11 cellular contexts compared by ENCODE assay signal in the genomic region with DNA sequence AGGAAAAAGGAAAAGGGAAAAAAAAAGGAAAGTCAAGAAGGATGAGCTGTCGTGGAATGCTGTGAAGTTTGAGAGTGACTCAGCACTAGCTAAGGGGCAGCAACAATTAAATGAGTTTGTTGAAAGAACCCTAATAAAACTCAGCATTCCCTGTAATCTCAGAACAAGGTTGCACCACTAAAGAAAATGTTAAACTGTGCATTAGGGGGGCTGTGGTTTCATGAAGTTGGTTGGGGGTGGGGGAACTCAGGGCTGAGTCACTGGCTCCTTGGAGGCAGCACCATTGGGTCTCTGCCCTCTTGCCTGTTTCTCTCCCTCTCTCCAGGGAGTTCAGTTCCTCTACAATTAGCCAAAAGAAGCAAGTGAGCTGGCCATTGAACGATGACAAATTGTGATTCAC.
DNase-seq lines count a peak whose midpoint lies in the region; ATAC-seq and TF ChIP-seq lines count a peak whose summit lies in the region.
"Had no signal": no experiment of that assay in that cellular context is flagged by ENCODE, and none has a peak within 500 bp of the region (broad histone marks: within the 10 kb centered on the region; RNA-seq: fewer than 3 reads in every experiment).

No MANE protein-coding gene starts in this region.

- H3K9me3 Mint-ChIP-seq in activated naive CD8-positive, alpha-beta T cell treated with anti-CD3 and anti-CD28 coated beads, Interleukin-2, amount 50 U/mL, for 24 hours, result no peaks in the 10 kb centered on the region

- H3K36me3 ChIP-seq in HCT116 (ENCODE audit: control insufficient read depth in 1 of 2, insufficient read depth in 2 of 2, low read length in 2 of 2) (peaks cover 6 to 46% of the 10 kb centered on the region in 2 experiments; a peak in 3 of 4 replicates), left ventricle myocardium inferior (no peaks in the 10 kb centered on the region), BE2C (no peaks in the 10 kb centered on the region)
- H3K36me3 ChIP-seq: upper lobe of right lung had no signal

- H3K9me2 ChIP-seq in HCT116 (ENCODE audit: insufficient read depth), result no peaks in the 10 kb centered on the region

- TF ChIP-seq POLR2A in HCT116 (IDR thresholded peaks at IDR 0.05; ENCODE audit: borderline replicate concordance, extremely low read depth, insufficient read depth, insufficient read length), result no peak
- TF ChIP-seq POLR2A in GM18505 (IDR thresholded peaks at IDR 0.05; ENCODE audit: borderline replicate concordance, extremely low read depth, insufficient read depth, insufficient read length), result no peak

- H3K4me2 ChIP-seq in HCT116 (ENCODE audit: low read length), result peak overlapping the region; percentile 73

- POLR2A ChIA-PET in HCT116 (lab: Charles Lee), result interaction anchor here (0.7 to 4.6 kb wide), 15 partner anchors 9 to 90 kb away, joined by 3 to 30 read pairs (median 8); no protein-coding TSS in a partner anchor

- H3K27me3 ChIP-seq in HCT116 (ENCODE audit: insufficient read depth, low read length), result no peaks in the 10 kb centered on the region
- H3K27me3 ChIP-seq in left ventricle myocardium inferior (ENCODE audit: low read depth), result no peaks in the 10 kb centered on the region
- 0 out of 2 replicates have a peak, but pooled peaks cover 4% of the 10 kb centered on the region for H3K27me3 ChIP-seq in BE2C
- H3K27me3 ChIP-seq: upper lobe of right lung had no signal

- BruUV-seq in HCT116 (replicated peaks; lab: Mats Ljungman, UMichigan), result no TSS peak

- H3K4me3 Mint-ChIP-seq in activated naive CD8-positive, alpha-beta T cell treated with anti-CD3 and anti-CD28 coated beads, Interleukin-2, amount 50 U/mL, for 24 hours, result no peak overlapping the region

- H3K4me1 Mint-ChIP-seq in activated naive CD8-positive, alpha-beta T cell treated with anti-CD3 and anti-CD28 coated beads, Interleukin-2, amount 50 U/mL, for 24 hours, result no peaks in the 10 kb centered on the region

- H4K20me1 ChIP-seq in HCT116 (ENCODE audit: insufficient read depth), result no peaks in the 10 kb centered on the region

- intact Hi-C loops in HCT116 (cut with micrococcal nuclease), result loop anchor here (5.0 kb wide), 1 partner anchor 43 kb away; no protein-coding TSS in a partner anchor
- intact Hi-C loops in left ventricle myocardium inferior (cut with micrococcal nuclease), result no loop called here

- H2AFZ ChIP-seq in HCT116 (ENCODE audit: low read depth, low read length, poor library complexity, severe bottlenecking), result no peak overlapping the region

- RAD21 ChIA-PET in HCT116 (lab: Charles Lee; ENCODE audit: low non-redundant PET in 1 of 2, low total read pairs in 2 of 2, uncharacterized antibody in 2 of 2, unreplicated experiment in 2 of 2), result interaction anchor here (0.7 to 1.0 kb wide), 2 partner anchors 13 to 14 kb away, joined by 3 to 4 read pairs; no protein-coding TSS in a partner anchor

- peak; percentile 47; the same call in 1 of the 2 replicates for TF ChIP-seq RAD21 in HCT116 (IDR thresholded peaks at IDR 0.05; ENCODE audit: low read depth)

- H3K4me3 ChIP-seq in HCT116 (replicated peaks in 1 of 2; ENCODE audit: low read depth in 1 of 2, low read length in 2 of 2) (peak overlapping the region; percentile 10 to 35; a peak in 3 of 4 replicates), left ventricle myocardium inferior (no peak overlapping the region), BE2C (ENCODE audit: low read depth, low read length) (no peak overlapping the region)
- H3K4me3 ChIP-seq: K562, upper lobe of right lung had no signal

- no peak for TF ChIP-seq CTCF in HCT116 (IDR thresholded peaks at IDR 0.05 in 2 of 3, conservative IDR thresholded peaks at IDR 0.05 in 1 of 3; ENCODE audit: borderline replicate concordance in 1 of 3, insufficient read depth in 1 of 3, low read depth in 2 of 3, low read length in 2 of 3)
- TF ChIP-seq CTCF in left ventricle myocardium inferior (IDR thresholded peaks at IDR 0.05; ENCODE audit: borderline replicate concordance), result no peak
- TF ChIP-seq CTCF in BE2C (IDR thresholded peaks at IDR 0.05; ENCODE audit: low read depth, low read length), result no peak

- H3K36me3 Mint-ChIP-seq in activated naive CD8-positive, alpha-beta T cell treated with anti-CD3 and anti-CD28 coated beads, Interleukin-2, amount 50 U/mL, for 24 hours (ENCODE audit: low read depth), result no peaks in the 10 kb centered on the region

- DNase-seq in HCT116 (ENCODE audit: low read depth, low spot score), result peak; percentile 92
- no peak for DNase-seq in left ventricle myocardium inferior
- DNase-seq in substantia nigra (lab: John Stamatoyannopoulos, UW), result peak in 4 of 49 donors; percentile 18 to 36 (median 30)
- no peak for DNase-seq in NOMO-1 treated with DMSO at 0.1 percent for 48 hours (lab: John Stamatoyannopoulos, UW; ENCODE audit: unreplicated experiment)
- no peak for DNase-seq in BE2C
- DNase-seq in activated naive CD8-positive, alpha-beta T cell treated with anti-CD3 and anti-CD28 coated beads, Interleukin-2, amount 50 U/mL, for 24 hours, result no peak
- DNase-seq: stimulated activated CD4-positive, alpha-beta T cell treated with anti-CD3 and anti-CD28 coated beads, Interleukin-15, amount 100 ng/mL, for 24 hours; upper lobe of right lung had no signal

- ATAC-seq in HCT116, result peak; percentile 84
- no peak for ATAC-seq in GM18505 (IDR thresholded peaks at IDR 0.05; ENCODE audit: unreplicated experiment)
- ATAC-seq in activated naive CD8-positive, alpha-beta T cell treated with anti-CD3 and anti-CD28 coated beads, Interleukin-2, amount 50 U/mL, for 24 hours, result no peak
- ATAC-seq: K562, upper lobe of right lung had no signal

- H3K4me1 ChIP-seq in HCT116 (ENCODE audit: control insufficient read depth in 1 of 2, insufficient read depth in 2 of 2, low read length in 2 of 2) (peaks cover 79 to 100% of the 10 kb centered on the region in 2 experiments), left ventricle myocardium inferior (peaks cover 15% of the 10 kb centered on the region), BE2C (no peaks in the 10 kb centered on the region)
- H3K4me1 ChIP-seq: upper lobe of right lung had no signal

- H3K27ac ChIP-seq in HCT116 (ENCODE audit: low read depth, low read length) (peak overlapping the region; percentile 97), angular gyrus (ENCODE audit: low read depth, low read length) (peak overlapping the region; percentile 69), left ventricle myocardium inferior (replicated peaks) (peak overlapping the region; percentile 31), substantia nigra (ENCODE audit: low read depth, low read length, poor library complexity, severe bottlenecking) (peak overlapping the region; percentile 51)
- H3K27ac ChIP-seq: upper lobe of right lung had no signal

- no peak overlapping the region for H3K27ac Mint-ChIP-seq in activated naive CD8-positive, alpha-beta T cell treated with anti-CD3 and anti-CD28 coated beads, Interleukin-2, amount 50 U/mL, for 24 hours

- CTCF ChIA-PET in HCT116 (lab: Charles Lee), result interaction anchor here (1.1 to 3.0 kb wide), 2 partner anchors 21 to 22 kb away, joined by 3 to 10 read pairs; no protein-coding TSS in a partner anchor

- peaks cover 7% of the 10 kb centered on the region for H3K27me3 Mint-ChIP-seq in activated naive CD8-positive, alpha-beta T cell treated with anti-CD3 and anti-CD28 coated beads, Interleukin-2, amount 50 U/mL, for 24 hours

- peaks cover 100% of the 10 kb centered on the region for H3K79me2 ChIP-seq in HCT116 (ENCODE audit: insufficient read depth, low read length)

- H3K9me3 ChIP-seq in HCT116 (ENCODE audit: control insufficient read depth in 1 of 2, insufficient read depth in 1 of 2, low read depth in 1 of 2, low read length in 2 of 2), result no peaks in the 10 kb centered on the region
- H3K9me3 ChIP-seq in left ventricle myocardium inferior (replicated peaks), result peaks cover 5% of the 10 kb centered on the region
- no peaks in the 10 kb centered on the region for H3K9me3 ChIP-seq in BE2C
- H3K9me3 ChIP-seq: upper lobe of right lung had no signal

- H3K9ac ChIP-seq in HCT116 (ENCODE audit: low read length), result peak overlapping the region; percentile 67

TF ChIP-seq in HCT116, 20 proteins besides CTCF, POLR2A, EP300 and RAD21 (continues in another document):
- TF ChIP-seq, protein P1, sequence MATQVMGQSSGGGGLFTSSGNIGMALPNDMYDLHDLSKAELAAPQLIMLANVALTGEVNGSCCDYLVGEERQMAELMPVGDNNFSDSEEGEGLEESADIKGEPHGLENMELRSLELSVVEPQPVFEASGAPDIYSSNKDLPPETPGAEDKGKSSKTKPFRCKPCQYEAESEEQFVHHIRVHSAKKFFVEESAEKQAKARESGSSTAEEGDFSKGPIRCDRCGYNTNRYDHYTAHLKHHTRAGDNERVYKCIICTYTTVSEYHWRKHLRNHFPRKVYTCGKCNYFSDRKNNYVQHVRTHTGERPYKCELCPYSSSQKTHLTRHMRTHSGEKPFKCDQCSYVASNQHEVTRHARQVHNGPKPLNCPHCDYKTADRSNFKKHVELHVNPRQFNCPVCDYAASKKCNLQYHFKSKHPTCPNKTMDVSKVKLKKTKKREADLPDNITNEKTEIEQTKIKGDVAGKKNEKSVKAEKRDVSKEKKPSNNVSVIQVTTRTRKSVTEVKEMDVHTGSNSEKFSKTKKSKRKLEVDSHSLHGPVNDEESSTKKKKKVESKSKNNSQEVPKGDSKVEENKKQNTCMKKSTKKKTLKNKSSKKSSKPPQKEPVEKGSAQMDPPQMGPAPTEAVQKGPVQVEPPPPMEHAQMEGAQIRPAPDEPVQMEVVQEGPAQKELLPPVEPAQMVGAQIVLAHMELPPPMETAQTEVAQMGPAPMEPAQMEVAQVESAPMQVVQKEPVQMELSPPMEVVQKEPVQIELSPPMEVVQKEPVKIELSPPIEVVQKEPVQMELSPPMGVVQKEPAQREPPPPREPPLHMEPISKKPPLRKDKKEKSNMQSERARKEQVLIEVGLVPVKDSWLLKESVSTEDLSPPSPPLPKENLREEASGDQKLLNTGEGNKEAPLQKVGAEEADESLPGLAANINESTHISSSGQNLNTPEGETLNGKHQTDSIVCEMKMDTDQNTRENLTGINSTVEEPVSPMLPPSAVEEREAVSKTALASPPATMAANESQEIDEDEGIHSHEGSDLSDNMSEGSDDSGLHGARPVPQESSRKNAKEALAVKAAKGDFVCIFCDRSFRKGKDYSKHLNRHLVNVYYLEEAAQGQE (IDR thresholded peaks at IDR 0.05; ENCODE audit: low read depth), result no peak
- TF ChIP-seq CBX3 (IDR thresholded peaks at IDR 0.05; ENCODE audit: low read depth) (peak; percentile 83), SRF (IDR thresholded peaks at IDR 0.05; ENCODE audit: low read depth) (peak; percentile 43; the same call in 1 of the 2 replicates), SP1 (IDR thresholded peaks at IDR 0.05; ENCODE audit: low read depth) (peak; percentile 99), EGR1 (IDR thresholded peaks at IDR 0.05; ENCODE audit: low read depth) (no peak; the same call in none of the 2 replicates), CEBPB (IDR thresholded peaks at IDR 0.05; ENCODE audit: low read depth) (peak; percentile 95), FOSL1 (IDR thresholded peaks at IDR 0.05; ENCODE audit: low read depth) (peak; percentile 94)
- TF ChIP-seq, protein P2, sequence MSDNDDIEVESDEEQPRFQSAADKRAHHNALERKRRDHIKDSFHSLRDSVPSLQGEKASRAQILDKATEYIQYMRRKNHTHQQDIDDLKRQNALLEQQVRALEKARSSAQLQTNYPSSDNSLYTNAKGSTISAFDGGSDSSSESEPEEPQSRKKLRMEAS (IDR thresholded peaks at IDR 0.05), result peak; percentile 67

Comparison
In these comparisons a context has a peak if more than half of its experiments do, and no peak if none do; other contexts are left out.
1. H3K27ac ChIP-seq: peak in every context shown above with its lines; median percentile 97 in HCT116; 69 in angular gyrus; 51 in substantia nigra; 31 in left ventricle myocardium inferior.
2. H3K4me3 ChIP-seq: peak in HCT116 (2 of 2); none in left ventricle myocardium inferior (single experiment) and BE2C (single experiment).